19 cellular contexts compared by ENCODE assay signal in genomic region chr21:39915881-39916280, GRCh38.
DNase-seq lines count a peak whose midpoint lies in the region; ATAC-seq and TF ChIP-seq lines count a peak whose summit lies in the region.
"Had no signal": no experiment of that assay in that cellular context is flagged by ENCODE, and none has a peak within 500 bp of the region (broad histone marks: within the 10 kb centered on the region; RNA-seq: fewer than 3 reads in every experiment).

No MANE protein-coding gene starts in this region.

- H3K4me3 ChIP-seq in AG09309 (ENCODE audit: control insufficient read depth, low read depth, low read length) (no peak overlapping the region), astrocyte of the cerebellum (ENCODE audit: low read depth, low read length) (no peak overlapping the region), choroid plexus epithelial cell (ENCODE audit: low read depth, low read length) (no peak overlapping the region), retinal pigment epithelial cell (ENCODE audit: low read length) (no peak overlapping the region)
- H3K4me3 ChIP-seq: BLaER1, HAP-1 had no signal

- peaks cover 0 to 4% of the 10 kb centered on the region in 2 donors for H3K9me3 Mint-ChIP-seq in stimulated activated naive B cell treated with anti-CD40 and anti-IgM and Interleukin-4, amounts not matched to agents 10 μg/mL and 1 μg/mL and 100 μg/mL, for 72 hours

- no peaks in the 10 kb centered on the region for H3K27me3 Mint-ChIP-seq in stimulated activated naive B cell treated with anti-CD40 and anti-IgM and Interleukin-4, amounts not matched to agents 10 μg/mL and 1 μg/mL and 100 μg/mL, for 72 hours
- H3K27me3 Mint-ChIP-seq: B cell; CD4-positive, CD25-positive, alpha-beta regulatory T cell had no signal

- H3K4me1 Mint-ChIP-seq in stimulated activated naive B cell treated with anti-CD40 and anti-IgM and Interleukin-4, amounts not matched to agents 10 μg/mL and 1 μg/mL and 100 μg/mL, for 72 hours: no peaks in the 10 kb centered on the region
- H3K4me1 Mint-ChIP-seq: B cell; CD4-positive, CD25-positive, alpha-beta regulatory T cell had no signal

- DNase-seq in AG09309 (ENCODE audit: low read depth): peak; percentile 0
- peak; percentile 15 for DNase-seq in astrocyte of the cerebellum (ENCODE audit: low read depth)
- peak; percentile 0 for DNase-seq in choroid plexus epithelial cell (ENCODE audit: low read depth)
- DNase-seq in retinal pigment epithelial cell (ENCODE audit: low read depth): peak; percentile 34
- DNase-seq in inferior parietal cortex (ENCODE audit: extremely low spot score): no peak
- DNase-seq in stimulated activated naive B cell treated with anti-CD40 and anti-IgM and Interleukin-4, amounts not matched to agents 10 μg/mL and 1 μg/mL and 100 μg/mL, for 72 hours: no peak
- DNase-seq: 8988T; Calu3; CD4-positive, CD25-positive, alpha-beta regulatory T cell; COR-L47; DMS53; DMS79 treated with DMSO at 0.1 percent for 48 hours; GF-D8; GOT3; HFFc6 had no signal

- no peak for TF ChIP-seq CTCF in AG09309 (IDR thresholded peaks at IDR 0.05; ENCODE audit: control insufficient read depth, insufficient read depth, low read depth, low read length, missing control alignments)
- no peak for TF ChIP-seq CTCF in astrocyte of the cerebellum (IDR thresholded peaks at IDR 0.05; ENCODE audit: low read depth, low read length, missing control alignments)
- no peak for TF ChIP-seq CTCF in choroid plexus epithelial cell (conservative IDR thresholded peaks at IDR 0.05; ENCODE audit: low read depth, low read length)
- TF ChIP-seq CTCF in retinal pigment epithelial cell (conservative IDR thresholded peaks at IDR 0.05; ENCODE audit: low read depth, low read length): no peak

- H3K36me3 Mint-ChIP-seq in stimulated activated naive B cell treated with anti-CD40 and anti-IgM and Interleukin-4, amounts not matched to agents 10 μg/mL and 1 μg/mL and 100 μg/mL, for 72 hours: no peaks in the 10 kb centered on the region
- H3K36me3 Mint-ChIP-seq: CD4-positive, CD25-positive, alpha-beta regulatory T cell had no signal

- H3K4me3 Mint-ChIP-seq in stimulated activated naive B cell treated with anti-CD40 and anti-IgM and Interleukin-4, amounts not matched to agents 10 μg/mL and 1 μg/mL and 100 μg/mL, for 72 hours: no peak overlapping the region
- H3K4me3 Mint-ChIP-seq: B cell; CD4-positive, CD25-positive, alpha-beta regulatory T cell; HFFc6 had no signal

- in situ Hi-C loops in astrocyte of the cerebellum (cut with HindIII; ENCODE audit: low sequenced_read_pairs): no loop called here

- ATAC-seq in GM21619 (IDR thresholded peaks at IDR 0.05; ENCODE audit: unreplicated experiment): no peak
- no peak for ATAC-seq in stimulated activated naive B cell treated with anti-CD40 and anti-IgM and Interleukin-4, amounts not matched to agents 10 μg/mL and 1 μg/mL and 100 μg/mL, for 72 hours (replicated peaks)

- H3K27ac Mint-ChIP-seq in stimulated activated naive B cell treated with anti-CD40 and anti-IgM and Interleukin-4, amounts not matched to agents 10 μg/mL and 1 μg/mL and 100 μg/mL, for 72 hours: no peak overlapping the region
- H3K27ac Mint-ChIP-seq: B cell; CD4-positive, CD25-positive, alpha-beta regulatory T cell; HFFc6 had no signal

Comparison
In these comparisons a context has a peak if more than half of its experiments do, and no peak if none do; other contexts are left out.
1. DNase-seq: peak in AG09309 (single experiment), astrocyte of the cerebellum (single experiment), choroid plexus epithelial cell (single experiment) and retinal pigment epithelial cell (single experiment); none in inferior parietal cortex (single experiment) and stimulated activated naive B cell treated with anti-CD40 and anti-IgM and Interleukin-4, amounts not matched to agents 10 μg/mL and 1 μg/mL and 100 μg/mL, for 72 hours (single experiment).